Comparison of ENCODE assay signal across 8 cellular contexts in the genomic region with DNA sequence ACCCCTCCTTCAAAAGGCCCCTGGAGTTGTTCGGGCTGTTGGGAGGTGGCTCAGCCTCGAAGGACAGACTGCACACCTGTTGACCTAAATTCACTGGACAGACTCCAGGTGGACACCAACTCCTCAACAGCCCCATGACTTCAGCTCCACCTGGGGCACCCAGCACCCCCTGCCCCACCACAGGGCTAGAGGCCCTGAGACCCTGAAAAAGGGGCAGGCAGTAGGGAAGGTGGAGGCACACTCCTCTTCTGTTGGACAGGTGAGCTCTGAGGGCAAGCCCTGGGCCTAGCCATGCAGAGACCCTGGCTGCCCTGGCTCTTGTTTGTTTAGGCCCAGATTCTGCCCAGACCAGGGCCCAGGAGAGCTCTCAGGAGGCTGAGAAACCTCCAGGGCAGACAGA.
DNase-seq lines count a peak whose midpoint lies in the region; ATAC-seq, FAIRE-seq and TF ChIP-seq lines count a peak whose summit lies in the region.
"Not testable (repeated sequence)": the region's sequence is repeated elsewhere in the genome, so short reads cannot be mapped to it uniquely, and the experiment has no call there.

No MANE protein-coding gene starts in this region.

- not testable (repeated sequence) for H3K4ac ChIP-seq in neuronal stem cell (ENCODE audit: low read length)

- not testable (repeated sequence) for H3K4me1 ChIP-seq in naive thymus-derived CD4-positive, alpha-beta T cell (ENCODE audit: control insufficient read depth in 2 of 2, insufficient read depth in 2 of 2, low read length in 2 of 2); neuronal stem cell (ENCODE audit: control insufficient read depth in 2 of 2, insufficient read depth in 1 of 2, low read depth in 1 of 2, low read length in 2 of 2); upper lobe of left lung; upper lobe of right lung; aorta (ENCODE audit: control insufficient read depth in 1 of 2, insufficient read depth in 2 of 2, low read length in 2 of 2)

- H4K8ac ChIP-seq in neuronal stem cell (ENCODE audit: low read depth, low read length): not testable (repeated sequence)

- not testable (repeated sequence) for DNase-seq in naive thymus-derived CD4-positive, alpha-beta T cell; natural killer cell treated with Interleukin-12 subunit alpha and Interleukin-12 subunit beta and Interleukin-15 and Interleukin-18, amount 100 ng/mL, for 72 hours (ENCODE audit: low spot score); neuronal stem cell (ENCODE audit: low spot score); stimulated activated naive B cell treated with anti-CD40 and anti-IgM and Interleukin-4, amounts not matched to agents 10 μg/mL and 1 μg/mL and 100 μg/mL, for 72 hours; upper lobe of right lung; urothelium cell line (ENCODE audit: low spot score); aorta
- peak in 1 of 2 donors; percentile 12 for DNase-seq in upper lobe of left lung

- H2BK15ac ChIP-seq in neuronal stem cell (ENCODE audit: low read length): not testable (repeated sequence)

- WGBS in neuronal stem cell (ENCODE audit: extremely low coverage in 2 of 2, insufficient read length in 2 of 2, insufficient replicate concordance in 1 of 2), 2 donors: no CpG with 5 or more reads among the region's 2 CpGs
- 89% methylated on average over 2 of the region's 2 CpGs; no CpG with 5 or more reads in 1 of the 2 donors for WGBS in upper lobe of left lung, 2 donors
- WGBS in aorta, 2 donors: 91 to 93% methylated on average over 2 of the region's 2 CpGs

- H3K27me3 ChIP-seq in naive thymus-derived CD4-positive, alpha-beta T cell (ENCODE audit: control insufficient read depth in 2 of 2, insufficient read depth in 2 of 2, low read length in 2 of 2); neuronal stem cell (ENCODE audit: control insufficient read depth in 3 of 3, insufficient read depth in 3 of 3, low read depth in 1 of 3, low read length in 3 of 3); upper lobe of left lung; upper lobe of right lung; aorta (ENCODE audit: control insufficient read depth in 1 of 2, insufficient read depth in 2 of 2, low read length in 1 of 2): not testable (repeated sequence)

- not testable (repeated sequence) for H3K4me3 Mint-ChIP-seq in naive thymus-derived CD4-positive, alpha-beta T cell; natural killer cell treated with Interleukin-12 subunit alpha and Interleukin-12 subunit beta and Interleukin-15 and Interleukin-18, amount 100 ng/mL, for 72 hours; stimulated activated naive B cell treated with anti-CD40 and anti-IgM and Interleukin-4, amounts not matched to agents 10 μg/mL and 1 μg/mL and 100 μg/mL, for 72 hours

- H2BK5ac ChIP-seq in neuronal stem cell (ENCODE audit: low read length): not testable (repeated sequence)

- peaks cover 0 to 21% (median 10%) of the 10 kb centered on the region in 5 donors for H3K27me3 Mint-ChIP-seq in naive thymus-derived CD4-positive, alpha-beta T cell
- not testable (repeated sequence) for H3K27me3 Mint-ChIP-seq in natural killer cell treated with Interleukin-12 subunit alpha and Interleukin-12 subunit beta and Interleukin-15 and Interleukin-18, amount 100 ng/mL, for 72 hours; stimulated activated naive B cell treated with anti-CD40 and anti-IgM and Interleukin-4, amounts not matched to agents 10 μg/mL and 1 μg/mL and 100 μg/mL, for 72 hours

- not testable (repeated sequence) for H3K4me3 ChIP-seq in naive thymus-derived CD4-positive, alpha-beta T cell (ENCODE audit: low read length); neuronal stem cell (ENCODE audit: low read length in 2 of 2); upper lobe of left lung; upper lobe of right lung; aorta (ENCODE audit: low read length in 2 of 2)

- H3K27ac Mint-ChIP-seq in naive thymus-derived CD4-positive, alpha-beta T cell; natural killer cell treated with Interleukin-12 subunit alpha and Interleukin-12 subunit beta and Interleukin-15 and Interleukin-18, amount 100 ng/mL, for 72 hours: not testable (repeated sequence)
- peak overlapping the region; percentile 14 for H3K27ac Mint-ChIP-seq in stimulated activated naive B cell treated with anti-CD40 and anti-IgM and Interleukin-4, amounts not matched to agents 10 μg/mL and 1 μg/mL and 100 μg/mL, for 72 hours

- TF ChIP-seq CTCF in upper lobe of left lung (IDR thresholded peaks at IDR 0.05); upper lobe of right lung (IDR thresholded peaks at IDR 0.05): not testable (repeated sequence)

- not testable (repeated sequence) for H3K4me2 ChIP-seq in neuronal stem cell (ENCODE audit: insufficient read depth, low read length, poor library complexity, severe bottlenecking)

- not testable (repeated sequence) for H3K4me1 Mint-ChIP-seq in naive thymus-derived CD4-positive, alpha-beta T cell; natural killer cell treated with Interleukin-12 subunit alpha and Interleukin-12 subunit beta and Interleukin-15 and Interleukin-18, amount 100 ng/mL, for 72 hours (ENCODE audit: low read depth in 2 of 2); stimulated activated naive B cell treated with anti-CD40 and anti-IgM and Interleukin-4, amounts not matched to agents 10 μg/mL and 1 μg/mL and 100 μg/mL, for 72 hours

- not testable (repeated sequence) for H4K91ac ChIP-seq in neuronal stem cell (ENCODE audit: low read depth, low read length, poor library complexity)

- ATAC-seq in naive thymus-derived CD4-positive, alpha-beta T cell: peak; percentile 18
- ATAC-seq in natural killer cell treated with Interleukin-12 subunit alpha and Interleukin-12 subunit beta and Interleukin-15 and Interleukin-18, amount 100 ng/mL, for 72 hours: peak; percentile 24 to 28
- ATAC-seq in stimulated activated naive B cell treated with anti-CD40 and anti-IgM and Interleukin-4, amounts not matched to agents 10 μg/mL and 1 μg/mL and 100 μg/mL, for 72 hours (replicated peaks): not testable (repeated sequence)
- ATAC-seq in upper lobe of left lung (ENCODE audit: low FRiP score in 2 of 2): peak; percentile 19 to 53
- peak; percentile 28 for ATAC-seq in upper lobe of right lung
- ATAC-seq in aorta (ENCODE audit: low FRiP score): peak; percentile 48

- peaks cover 0 to 25% (median 4%) of the 10 kb centered on the region in 11 donors for H3K9me3 Mint-ChIP-seq in naive thymus-derived CD4-positive, alpha-beta T cell
- not testable (repeated sequence) for H3K9me3 Mint-ChIP-seq in natural killer cell treated with Interleukin-12 subunit alpha and Interleukin-12 subunit beta and Interleukin-15 and Interleukin-18, amount 100 ng/mL, for 72 hours; stimulated activated naive B cell treated with anti-CD40 and anti-IgM and Interleukin-4, amounts not matched to agents 10 μg/mL and 1 μg/mL and 100 μg/mL, for 72 hours

- H2AFZ ChIP-seq in neuronal stem cell (ENCODE audit: low read length): not testable (repeated sequence)

- H3K79me1 ChIP-seq in neuronal stem cell (ENCODE audit: low read depth, low read length): not testable (repeated sequence)

- TF ChIP-seq EP300 in upper lobe of left lung (IDR thresholded peaks at IDR 0.05): not testable (repeated sequence)

- peak; percentile 61 for FAIRE-seq in urothelium cell line (lab: Jason Lieb, UNC)

- peak overlapping the region; percentile 56 for H2AK5ac ChIP-seq in neuronal stem cell (ENCODE audit: low read depth, low read length)

- H2BK12ac ChIP-seq in neuronal stem cell (ENCODE audit: low read length): not testable (repeated sequence)

- H3K23ac ChIP-seq in neuronal stem cell (ENCODE audit: low read depth, low read length, poor library complexity): not testable (repeated sequence)

- not testable (repeated sequence) for TF ChIP-seq POLR2A in upper lobe of left lung (IDR thresholded peaks at IDR 0.05)

- H3K27ac ChIP-seq in naive thymus-derived CD4-positive, alpha-beta T cell (ENCODE audit: low read depth, low read length); neuronal stem cell (replicated peaks; ENCODE audit: low read length); upper lobe of left lung; upper lobe of right lung; aorta (ENCODE audit: low read depth in 1 of 2, low read length in 2 of 2): not testable (repeated sequence)

- CTCF ChIA-PET in naive thymus-derived CD4-positive, alpha-beta T cell (lab: Charles Lee): interaction anchor here (1.2 kb wide), 1 partner anchor 30 kb away, joined by 3 read pairs; no protein-coding TSS in a partner anchor

- H3K14ac ChIP-seq in neuronal stem cell (ENCODE audit: low read length): not testable (repeated sequence)

- intact Hi-C loops in naive thymus-derived CD4-positive, alpha-beta T cell (cut with micrococcal nuclease); upper lobe of right lung (cut with DNase I); aorta (cut with DNase I): not testable (repeated sequence)

- POLR2A ChIA-PET in naive thymus-derived CD4-positive, alpha-beta T cell (lab: Charles Lee): not testable (repeated sequence)

- not testable (repeated sequence) for H3K36me3 Mint-ChIP-seq in naive thymus-derived CD4-positive, alpha-beta T cell; natural killer cell treated with Interleukin-12 subunit alpha and Interleukin-12 subunit beta and Interleukin-15 and Interleukin-18, amount 100 ng/mL, for 72 hours; stimulated activated naive B cell treated with anti-CD40 and anti-IgM and Interleukin-4, amounts not matched to agents 10 μg/mL and 1 μg/mL and 100 μg/mL, for 72 hours

- H3K9ac ChIP-seq in neuronal stem cell (ENCODE audit: low read depth, low read length, poor library complexity): not testable (repeated sequence)

- not testable (repeated sequence) for H3K18ac ChIP-seq in neuronal stem cell (ENCODE audit: low read length)

- not testable (repeated sequence) for H3K9me3 ChIP-seq in naive thymus-derived CD4-positive, alpha-beta T cell (ENCODE audit: control insufficient read depth in 2 of 3, low read length in 3 of 3); neuronal stem cell (replicated peaks in 1 of 2; ENCODE audit: control insufficient read depth in 2 of 2, insufficient read depth in 1 of 2, low read depth in 1 of 2, low read length in 2 of 2); upper lobe of left lung; upper lobe of right lung; aorta (ENCODE audit: control insufficient read depth, low read length)

- H3K36me3 ChIP-seq in naive thymus-derived CD4-positive, alpha-beta T cell (ENCODE audit: control insufficient read depth in 2 of 3, insufficient read depth in 3 of 3, low read length in 3 of 3); neuronal stem cell (replicated peaks in 1 of 2; ENCODE audit: control insufficient read depth in 2 of 2, insufficient read depth in 2 of 2, low read length in 2 of 2); upper lobe of left lung; upper lobe of right lung; aorta (ENCODE audit: control insufficient read depth in 1 of 2, insufficient read depth in 2 of 2, low read length in 1 of 2): not testable (repeated sequence)

- H2BK120ac ChIP-seq in neuronal stem cell (ENCODE audit: low read depth, low read length): not testable (repeated sequence)
